Comparison of ENCODE assay signal across 13 cellular contexts in the genomic region with DNA sequence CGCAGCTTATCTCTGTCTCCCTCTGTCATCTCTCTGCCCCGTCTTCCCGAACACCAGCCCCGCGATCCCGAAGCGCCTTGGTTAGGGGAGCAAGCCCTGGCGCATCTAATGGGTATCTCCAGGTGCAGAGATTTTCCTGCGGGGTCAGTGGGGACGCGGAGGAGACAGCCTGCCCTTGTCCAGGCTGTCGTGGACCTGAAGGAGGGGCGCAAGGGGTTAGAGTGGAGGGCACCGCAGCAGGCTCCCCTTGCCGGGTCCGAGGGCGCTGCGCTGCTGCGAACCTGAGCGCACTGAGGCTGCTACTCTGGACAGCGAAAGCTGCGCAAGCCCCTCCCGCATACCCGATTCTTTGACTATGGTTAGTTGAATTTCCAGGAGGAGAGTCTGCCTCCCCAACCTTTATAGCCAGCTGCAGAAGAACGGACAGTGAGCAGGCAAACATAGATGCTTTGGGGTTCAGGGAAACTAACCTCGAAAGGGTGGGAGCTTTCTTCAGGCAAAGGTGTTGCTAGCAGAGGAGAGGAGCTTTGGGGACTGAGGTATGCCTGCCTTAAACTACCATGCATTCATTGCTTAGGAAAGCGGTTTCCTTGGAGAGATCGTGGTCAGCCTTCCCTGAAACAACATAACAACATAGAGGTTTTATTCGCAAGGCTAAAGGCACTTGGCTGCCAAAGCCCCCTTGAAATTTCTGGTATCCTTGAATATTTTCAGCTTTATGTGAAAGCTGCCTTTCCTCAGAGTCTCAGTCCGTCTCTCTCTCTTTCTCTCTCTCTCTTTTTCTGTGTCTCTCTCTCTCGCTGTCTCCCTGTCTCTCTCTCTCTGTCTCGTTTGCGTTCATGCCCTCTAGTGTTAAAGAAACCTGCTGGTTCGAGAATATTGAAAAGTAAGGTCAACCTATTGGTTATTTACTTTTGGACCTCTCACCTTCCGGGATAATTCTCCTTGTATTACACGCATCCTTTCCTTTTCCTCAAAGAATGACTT. TPM values are rescaled to one million over a fixed set of nuclear protein-coding genes. Genes with fewer than 3 reads are reported as not detected.
A peak's percentile ranks its signal among the peaks of the same experiment; 100 is the strongest.
DNase-seq lines count a peak whose midpoint lies in the region; ATAC-seq and TF ChIP-seq lines count a peak whose summit lies in the region.
"Had no signal": no experiment of that assay in that cellular context is flagged by ENCODE, and none has a peak within 500 bp of the region (broad histone marks: within the 10 kb centered on the region; RNA-seq: fewer than 3 reads in every experiment).

No MANE protein-coding gene starts in this region.

- H3K27me3 ChIP-seq in Panc1 (ENCODE audit: control insufficient read depth, insufficient read depth, low read length), result no peaks in the 10 kb centered on the region
- H3K27me3 ChIP-seq in iPS DF 6.9 (ENCODE audit: control insufficient read depth, insufficient read depth, low read length), result peaks cover 13% of the 10 kb centered on the region
- H3K27me3 ChIP-seq in CD4-positive, alpha-beta T cell (ENCODE audit: control insufficient read depth, insufficient read depth, low read length), result peaks cover 21% of the 10 kb centered on the region
- H3K27me3 ChIP-seq: body of pancreas had no signal

- in situ Hi-C loops in Panc1 (cut with HindIII; ENCODE audit: low pct_unique_long_range_greater_than_20kb, low sequenced_read_pairs), result no loop called here

- DNase-seq in DMS 273 (lab: John Stamatoyannopoulos, UW; ENCODE audit: unreplicated experiment) (peak; percentile 62), DMS 273 treated with DMSO at 0.1 percent for 48 hours (lab: John Stamatoyannopoulos, UW) (no peak), Panc1 (ENCODE audit: low read depth, low spot score) (no peak), iPS DF 6.9 (ENCODE audit: low read depth, low spot score) (no peak), retinal pigment epithelial cell (ENCODE audit: low read depth) (no peak)
- DNase-seq in CD4-positive, alpha-beta T cell, result no peak
- DNase-seq: 8988T; activated CD4-positive, alpha-beta T cell treated with anti-CD3 and anti-CD28 coated beads, Interleukin-2, amount 50 U/mL, for 1 hour had no signal

- peaks cover 39% of the 10 kb centered on the region for H3K27me3 Mint-ChIP-seq in CD4-positive, alpha-beta T cell

- H3K4me3 ChIP-seq in Panc1 (ENCODE audit: low read depth in 2 of 2, low read length in 2 of 2) (peak overlapping the region in 1 of 2 experiments; percentile 24; a peak in 1 of 4 replicates), iPS DF 6.9 (ENCODE audit: low read length) (peak overlapping the region; percentile 60; the same call in 1 of the 2 replicates), retinal pigment epithelial cell (ENCODE audit: low read length) (peak overlapping the region; percentile 63)

- WGBS in iPS DF 6.9 (ENCODE audit: insufficient coverage, insufficient read length), result no CpG with 5 or more reads among the region's 36 CpGs

- POLR2A ChIA-PET in Panc1 (lab: Charles Lee), result interaction anchor here (0.7 kb wide), 1 partner anchor 26 kb away, joined by 12 read pairs; no protein-coding TSS in a partner anchor
- POLR2A ChIA-PET in CD4-positive, alpha-beta T cell (lab: Charles Lee), result no interaction called here

- TF ChIP-seq CTCF in Panc1 (IDR thresholded peaks at IDR 0.05) (peak; percentile 20; the same call in 1 of the 2 replicates), retinal pigment epithelial cell (conservative IDR thresholded peaks at IDR 0.05; ENCODE audit: low read depth, low read length) (no peak)
- no peak for TF ChIP-seq CTCF in CD4-positive, alpha-beta T cell (IDR thresholded peaks at IDR 0.05)

- no peaks in the 10 kb centered on the region for H3K36me3 Mint-ChIP-seq in CD4-positive, alpha-beta T cell (ENCODE audit: low read depth)

- ATAC-seq in Panc1 (no peak), GM21825 (IDR thresholded peaks at IDR 0.05; ENCODE audit: unreplicated experiment) (no peak), esophagus mucosa (no peak)
- no peak for ATAC-seq in CD4-positive, alpha-beta T cell (ENCODE audit: poor library complexity)
- ATAC-seq: body of pancreas had no signal

- H3K4me3 Mint-ChIP-seq in CD4-positive, alpha-beta T cell, result no peak overlapping the region

- intact Hi-C loops in Panc1 (cut with micrococcal nuclease; ENCODE audit: unreplicated experiment), result no loop called here
- intact Hi-C loops in CD4-positive, alpha-beta T cell (cut with DNase I, micrococcal nuclease), result no loop called here

- no peaks in the 10 kb centered on the region for H3K9me3 ChIP-seq in Panc1 (ENCODE audit: control insufficient read depth, insufficient read depth, low read depth, low read length)
- no peaks in the 10 kb centered on the region for H3K9me3 ChIP-seq in iPS DF 6.9 (ENCODE audit: control insufficient read depth, insufficient read depth, low read length)
- no peaks in the 10 kb centered on the region for H3K9me3 ChIP-seq in CD4-positive, alpha-beta T cell (ENCODE audit: control insufficient read depth, low read length)
- H3K9me3 ChIP-seq: body of pancreas had no signal

- H3K27ac ChIP-seq in Panc1 (ENCODE audit: low read length), result no peak overlapping the region
- H3K27ac ChIP-seq in iPS DF 6.9 (ENCODE audit: low read length), result no peak overlapping the region
- H3K27ac ChIP-seq in CD4-positive, alpha-beta T cell (ENCODE audit: low read depth, low read length), result no peak overlapping the region
- H3K27ac ChIP-seq: body of pancreas, foreskin keratinocyte had no signal

- no peaks in the 10 kb centered on the region for H3K4me1 Mint-ChIP-seq in CD4-positive, alpha-beta T cell (ENCODE audit: low read depth)

- H3K9me3 Mint-ChIP-seq in CD4-positive, alpha-beta T cell, result peaks cover 2% of the 10 kb centered on the region

- no peak overlapping the region for H3K27ac Mint-ChIP-seq in CD4-positive, alpha-beta T cell

- CTCF ChIA-PET in Panc1 (lab: Charles Lee), result no interaction called here
- CTCF ChIA-PET in CD4-positive, alpha-beta T cell (lab: Charles Lee), result no interaction called here

- BruUV-seq in Panc1 (replicated peaks; lab: Mats Ljungman, UMichigan), result no TSS peak

- H3K4me1 ChIP-seq in Panc1 (ENCODE audit: control insufficient read depth, insufficient read depth, low read length) (no peaks in the 10 kb centered on the region), iPS DF 6.9 (ENCODE audit: control insufficient read depth, insufficient read depth, low read length) (no peaks in the 10 kb centered on the region)
- H3K4me1 ChIP-seq: foreskin keratinocyte had no signal

- H3K36me3 ChIP-seq in Panc1 (ENCODE audit: control insufficient read depth, insufficient read depth, low read length) (no peaks in the 10 kb centered on the region), iPS DF 6.9 (ENCODE audit: control insufficient read depth, insufficient read depth, low read length) (no peaks in the 10 kb centered on the region)

RNA-seq across cellular contexts. Expression of a gene that starts 1.6 kb away (rescaled TPM):
- total RNA-seq in Panc1 (2021; ENCODE audit: unreplicated experiment) (not detected), esophagus mucosa (0.04 TPM)
- polyA plus RNA-seq in Panc1 (2012; ENCODE audit: insufficient read length), result not detected
- not detected for total RNA-seq in CD4-positive, alpha-beta T cell
- total RNA-seq: foreskin keratinocyte, RPMI7951 had no signal
- polyA plus RNA-seq: foreskin keratinocyte had no signal
